In genomic region chr6:26173836-26174144, GRCh38 we compare ENCODE assay signal across 9 cellular contexts.
A peak's percentile ranks its signal among the peaks of the same experiment; 100 is the strongest.
DNase-seq lines count a peak whose midpoint lies in the region; ATAC-seq and TF ChIP-seq lines count a peak whose summit lies in the region.
"Had no signal": no experiment of that assay in that cellular context is flagged by ENCODE, and none has a peak within 500 bp of the region (broad histone marks: within the 10 kb centered on the region; RNA-seq: fewer than 3 reads in every experiment).

No MANE protein-coding gene starts in this region.

- in situ Hi-C loops in HAP-1 (cut with MboI; ENCODE audit: low sequenced_read_pairs) = no loop called here

- ATAC-seq in activated naive CD8-positive, alpha-beta T cell treated with anti-CD3 and anti-CD28 coated beads, Interleukin-2, amount 50 U/mL, for 24 hours = no peak
- no peak for ATAC-seq in HG03135 (IDR thresholded peaks at IDR 0.05; ENCODE audit: unreplicated experiment)

- no peaks in the 10 kb centered on the region for H3K9me3 Mint-ChIP-seq in Calu3 (ENCODE audit: low read depth, unreplicated experiment)
- no peaks in the 10 kb centered on the region for H3K9me3 Mint-ChIP-seq in activated naive CD8-positive, alpha-beta T cell treated with anti-CD3 and anti-CD28 coated beads, Interleukin-2, amount 50 U/mL, for 24 hours
- H3K9me3 Mint-ChIP-seq in neural crest cell = no peaks in the 10 kb centered on the region

- BruUV-seq in Calu3 (replicated peaks; lab: Mats Ljungman, UMichigan) = no TSS peak

- H3K4me1 ChIP-seq in HAP-1 = peaks cover 30% of the 10 kb centered on the region

- H3K4me3 ChIP-seq in HAP-1 = no peak overlapping the region; the same call in 1 of the 2 replicates

- CTCF ChIA-PET in Calu3 (lab: Charles Lee) = interaction anchor here (0.5 to 1.7 kb wide), 5 partner anchors 9 to 61 kb away, joined by 3 to 7 read pairs (median 5); a partner anchor contains a TSS

- no peaks in the 10 kb centered on the region for H3K27me3 ChIP-seq in HAP-1 (ENCODE audit: low read depth)
- H3K27me3 ChIP-seq: cardiac muscle cell had no signal

- DNase-seq in Calu3 (no peak), neural crest cell (ENCODE audit: low read depth, low spot score) (no peak), HAP-1 (ENCODE audit: low spot score in 2 of 2) (no peak), activated gamma-delta T cell (lab: John Stamatoyannopoulos, UW) (no peak)
- DNase-seq in activated naive CD8-positive, alpha-beta T cell treated with anti-CD3 and anti-CD28 coated beads, Interleukin-2, amount 50 U/mL, for 24 hours = no peak
- DNase-seq: KG1 had no signal

- H3K27ac Mint-ChIP-seq in Calu3 (ENCODE audit: unreplicated experiment) (peak overlapping the region; percentile 83), neural crest cell (ENCODE audit: unreplicated experiment) (no peak overlapping the region)
- H3K27ac Mint-ChIP-seq in activated naive CD8-positive, alpha-beta T cell treated with anti-CD3 and anti-CD28 coated beads, Interleukin-2, amount 50 U/mL, for 24 hours = peak overlapping the region; percentile 99

- H3K4me1 Mint-ChIP-seq in Calu3 (ENCODE audit: low read depth, unreplicated experiment) = peaks cover 83% of the 10 kb centered on the region
- H3K4me1 Mint-ChIP-seq in activated naive CD8-positive, alpha-beta T cell treated with anti-CD3 and anti-CD28 coated beads, Interleukin-2, amount 50 U/mL, for 24 hours = peaks cover 52% of the 10 kb centered on the region
- peaks cover 38% of the 10 kb centered on the region for H3K4me1 Mint-ChIP-seq in neural crest cell

- H3K4me3 Mint-ChIP-seq in Calu3 (ENCODE audit: low read depth, unreplicated experiment) (peak overlapping the region; percentile 60), neural crest cell (peak overlapping the region; percentile 78)
- peak overlapping the region; percentile 94 for H3K4me3 Mint-ChIP-seq in activated naive CD8-positive, alpha-beta T cell treated with anti-CD3 and anti-CD28 coated beads, Interleukin-2, amount 50 U/mL, for 24 hours

- no peaks in the 10 kb centered on the region for H3K36me3 ChIP-seq in KOPT-K1 (ENCODE audit: insufficient read depth, low read length)
- H3K36me3 ChIP-seq in HAP-1 (replicated peaks) = no peaks in the 10 kb centered on the region
- H3K36me3 ChIP-seq: cardiac muscle cell had no signal

- H3K27me3 Mint-ChIP-seq in Calu3 (ENCODE audit: unreplicated experiment) (no peaks in the 10 kb centered on the region), neural crest cell (ENCODE audit: low read depth) (no peaks in the 10 kb centered on the region)
- H3K27me3 Mint-ChIP-seq in activated naive CD8-positive, alpha-beta T cell treated with anti-CD3 and anti-CD28 coated beads, Interleukin-2, amount 50 U/mL, for 24 hours = no peaks in the 10 kb centered on the region

- peaks cover 71% of the 10 kb centered on the region for H3K36me3 Mint-ChIP-seq in Calu3 (ENCODE audit: insufficient read depth, unreplicated experiment)
- peaks cover 8% of the 10 kb centered on the region for H3K36me3 Mint-ChIP-seq in activated naive CD8-positive, alpha-beta T cell treated with anti-CD3 and anti-CD28 coated beads, Interleukin-2, amount 50 U/mL, for 24 hours (ENCODE audit: low read depth)
- H3K36me3 Mint-ChIP-seq in neural crest cell (ENCODE audit: low read depth) = no peaks in the 10 kb centered on the region

- H3K9me3 ChIP-seq in KOPT-K1 (ENCODE audit: insufficient read depth, low read length, poor library complexity, severe bottlenecking) (no peaks in the 10 kb centered on the region), HAP-1 (no peaks in the 10 kb centered on the region)

- intact Hi-C loops in Calu3 (cut with micrococcal nuclease; ENCODE audit: unreplicated experiment) = loop anchor here (2.0 to 10.0 kb wide), 2 partner anchors 15 to 421 kb away; partner anchors contain the start of gene ABT1

- H3K27ac ChIP-seq in KOPT-K1 (ENCODE audit: low read depth, low read length, poor library complexity, severe bottlenecking) = peak overlapping the region; percentile 99
- H3K27ac ChIP-seq: cardiac muscle cell had no signal

- TF ChIP-seq CTCF in Calu3 (IDR thresholded peaks at IDR 0.05; ENCODE audit: unreplicated experiment) (no peak), neural crest cell (conservative IDR thresholded peaks at IDR 0.05) (no peak)
